Comparison of ENCODE assay signal across 14 cellular contexts in genomic region chr2:64862623-64863022, GRCh38.
DNase-seq lines count a peak whose midpoint lies in the region; ATAC-seq and TF ChIP-seq lines count a peak whose summit lies in the region.
"Had no signal": no experiment of that assay in that cellular context is flagged by ENCODE, and none has a peak within 500 bp of the region (broad histone marks: within the 10 kb centered on the region; RNA-seq: fewer than 3 reads in every experiment).

No MANE protein-coding gene starts in this region.

- no peak overlapping the region for H3K14ac ChIP-seq in mesenchymal stem cell (ENCODE audit: low read length in 2 of 2)

- H3K9ac ChIP-seq in mesenchymal stem cell (ENCODE audit: low read length), result peak overlapping the region; percentile 20

- H3K9me3 ChIP-seq in HEK293 (ENCODE audit: control insufficient read depth, insufficient read depth, low read depth, low read length), result no peaks in the 10 kb centered on the region
- H3K9me3 ChIP-seq in mesenchymal stem cell (ENCODE audit: control insufficient read depth, low read length), result peaks cover 4% of the 10 kb centered on the region
- no peaks in the 10 kb centered on the region for H3K9me3 ChIP-seq in right atrium auricular region
- H3K9me3 ChIP-seq: upper lobe of left lung had no signal

- no peak overlapping the region for H4K8ac ChIP-seq in mesenchymal stem cell (ENCODE audit: low read length)

- H3K36me3 ChIP-seq in HEK293 (ENCODE audit: control insufficient read depth in 2 of 2, insufficient read depth in 1 of 2, low read length in 2 of 2), result no peaks in the 10 kb centered on the region
- no peaks in the 10 kb centered on the region for H3K36me3 ChIP-seq in mesenchymal stem cell (ENCODE audit: control insufficient read depth in 1 of 2, insufficient read depth in 2 of 2, low read depth in 1 of 2, low read length in 2 of 2)
- H3K36me3 ChIP-seq in right atrium auricular region, result no peaks in the 10 kb centered on the region
- H3K36me3 ChIP-seq: upper lobe of left lung had no signal

- no peak overlapping the region for H2AFZ ChIP-seq in mesenchymal stem cell (ENCODE audit: low read depth, low read length)

- no peaks in the 10 kb centered on the region for H3K79me1 ChIP-seq in mesenchymal stem cell (replicated peaks; ENCODE audit: low read length, poor library complexity, severe bottlenecking)

- CTCF ChIA-PET in HEK293 (lab: Yijun Ruan, JAX), result interaction anchor here (0.7 to 1.3 kb wide), 4 partner anchors 208 to 846 kb away, joined by 3 to 4 read pairs (median 4); no protein-coding TSS in a partner anchor

- no peak overlapping the region for H3K23ac ChIP-seq in mesenchymal stem cell (ENCODE audit: low read length in 2 of 2)

- POLR2A ChIA-PET in HEK293 (lab: Yijun Ruan, JAX), result interaction anchor here (1.1 to 1.3 kb wide), 2 partner anchors 112 kb away, joined by 3 to 4 read pairs; no protein-coding TSS in a partner anchor

- no peaks in the 10 kb centered on the region for H3K27me3 ChIP-seq in mesenchymal stem cell (ENCODE audit: control insufficient read depth in 1 of 2, insufficient read depth in 1 of 2, low read length in 2 of 2)
- H3K27me3 ChIP-seq in right atrium auricular region, result no peaks in the 10 kb centered on the region
- H3K27me3 ChIP-seq: upper lobe of left lung had no signal

- H3K27me3 Mint-ChIP-seq in nephron progenitor cell (ENCODE audit: low read depth, poor library complexity), result peaks cover 5% of the 10 kb centered on the region

- no peak overlapping the region for H2AK5ac ChIP-seq in mesenchymal stem cell (ENCODE audit: low read length, severe bottlenecking)

- H4K91ac ChIP-seq in mesenchymal stem cell (ENCODE audit: low read length), result no peak overlapping the region

- no peak overlapping the region for H2BK5ac ChIP-seq in mesenchymal stem cell (ENCODE audit: low read depth, low read length, poor library complexity, severe bottlenecking)

- H3K4me2 ChIP-seq in mesenchymal stem cell (ENCODE audit: low read length, poor library complexity, severe bottlenecking), result no peak overlapping the region

- no peak overlapping the region for H3K27ac Mint-ChIP-seq in nephron progenitor cell

- DNase-seq in CD1c-positive myeloid dendritic cell (ENCODE audit: extremely low spot score), result peak; percentile 87
- DNase-seq in SKM-1 (lab: John Stamatoyannopoulos, UW; ENCODE audit: unreplicated experiment), result peak; percentile 40
- DNase-seq in mesenchymal stem cell, result peak; percentile 69
- DNase-seq in nephron progenitor cell, result no peak
- DNase-seq in right atrium auricular region (ENCODE audit: low spot score), result no peak
- DNase-seq: activated CD4-positive, alpha-beta T cell treated with anti-CD3 and anti-CD28 coated beads, Interleukin-2, amount 50 U/mL, for 1 hour; dermis blood vessel endothelial cell; GDM1; left colon; NCI-H1105 treated with DMSO at 0.1 percent for 48 hours; upper lobe of left lung had no signal

- H3K4ac ChIP-seq in mesenchymal stem cell (ENCODE audit: low read depth in 1 of 2, low read length in 2 of 2), result no peak overlapping the region

- no peaks in the 10 kb centered on the region for H3K36me3 Mint-ChIP-seq in nephron progenitor cell (ENCODE audit: low read depth)

- TF ChIP-seq CTCF in HEK293 (tag by site-specific recombination; IDR thresholded peaks at IDR 0.05), result no peak
- TF ChIP-seq CTCF in nephron progenitor cell (IDR thresholded peaks at IDR 0.05), result no peak
- no peak for TF ChIP-seq CTCF in right atrium auricular region (IDR thresholded peaks at IDR 0.05)

- H3K27ac ChIP-seq in HEK293 (ENCODE audit: extremely low read depth, low read depth, low read length) (no peak overlapping the region), mesenchymal stem cell (ENCODE audit: low read length, poor library complexity, severe bottlenecking) (no peak overlapping the region), right atrium auricular region (no peak overlapping the region)

- no peaks in the 10 kb centered on the region for H3K9me3 Mint-ChIP-seq in nephron progenitor cell

- H3K18ac ChIP-seq in mesenchymal stem cell (ENCODE audit: low read depth in 1 of 2, low read length in 2 of 2), result no peak overlapping the region

- H2BK15ac ChIP-seq in mesenchymal stem cell (ENCODE audit: low read depth, poor library complexity, severe bottlenecking), result no peak overlapping the region

- no peak overlapping the region for H2BK12ac ChIP-seq in mesenchymal stem cell (ENCODE audit: low read length in 2 of 2)

- no peak for ATAC-seq in GM21619 (IDR thresholded peaks at IDR 0.05; ENCODE audit: unreplicated experiment)
- ATAC-seq: esophagus mucosa, left colon had no signal

- H3K4me1 Mint-ChIP-seq in nephron progenitor cell, result peaks cover 31% of the 10 kb centered on the region

- H3K4me3 Mint-ChIP-seq in nephron progenitor cell, result no peak overlapping the region

- WGBS in mesenchymal stem cell, result 78% methylated on average over 1 of the region's 1 CpG

- H3K4me3 ChIP-seq in HEK293 (ENCODE audit: low read depth, low read length) (no peak overlapping the region), mesenchymal stem cell (ENCODE audit: insufficient read depth in 1 of 2, low read depth in 1 of 2, low read length in 2 of 2) (no peak overlapping the region), right atrium auricular region (no peak overlapping the region)
- H3K4me3 ChIP-seq: upper lobe of left lung had no signal

- no peak overlapping the region for H2BK120ac ChIP-seq in mesenchymal stem cell (ENCODE audit: low read depth, low read length)

- H3K4me1 ChIP-seq in HEK293 (ENCODE audit: control insufficient read depth, insufficient read depth, low read length) (peaks cover 8% of the 10 kb centered on the region), mesenchymal stem cell (ENCODE audit: control insufficient read depth, insufficient read depth, low read depth, low read length) (peaks cover 40% of the 10 kb centered on the region), right atrium auricular region (peaks cover 0 to 55% of the 10 kb centered on the region in 2 donors)

TF ChIP-seq in HEK293, 187 proteins besides CTCF, POLR2A, EP300 and RAD21 (continues in another document):
- TF ChIP-seq ZNF837 (tag by site-specific recombination; IDR thresholded peaks at IDR 0.05) (no peak), ZBTB6 (tag by site-specific recombination; IDR thresholded peaks at IDR 0.05) (no peak), PRDM2 (tag by site-specific recombination; IDR thresholded peaks at IDR 0.05; ENCODE audit: borderline replicate concordance) (no peak)

Comparison
In these comparisons a context has a peak if more than half of its experiments do, and no peak if none do; other contexts are left out.
1. DNase-seq: peak in CD1c-positive myeloid dendritic cell (single experiment), SKM-1 (single experiment) and mesenchymal stem cell (single experiment); none in nephron progenitor cell (single experiment) and right atrium auricular region (single experiment).